37 cellular contexts compared by ENCODE assay signal in genomic region chr20:54366669-54367068, GRCh38.
"Had no signal": no experiment of that assay in that cellular context is flagged by ENCODE, and none has a peak within 500 bp of the region (broad histone marks: within the 10 kb centered on the region; RNA-seq: fewer than 3 reads in every experiment).

No MANE protein-coding gene starts in this region.

- H3K27me3 ChIP-seq: adrenal gland, ascending aorta, body of pancreas, brain microvascular endothelial cell, breast epithelium, cardiac muscle cell had no signal

- H3K4me1 Mint-ChIP-seq: activated naive CD4-positive, alpha-beta T cell treated with anti-CD3 and anti-CD28 coated beads, Interleukin-2, amount 10 ng/mL, durations not matched to agents 7 days and 5 days; activated naive CD4-positive, alpha-beta T cell treated with anti-CD3 and anti-CD28 coated beads, Interleukin-2, amount 50 U/mL, for 24 hours; activated naive CD8-positive, alpha-beta T cell treated with anti-CD3 and anti-CD28 coated beads, Interleukin-2, amount 10 ng/mL, durations not matched to agents 7 days and 5 days; activated T-helper 17 cell treated with anti-CD3 and anti-CD28 coated beads, Interleukin-2, amount 50 U/mL, for 72 hours; central memory CD8-positive, alpha-beta T cell had no signal

- H3K27me3 Mint-ChIP-seq: activated naive CD4-positive, alpha-beta T cell treated with anti-CD3 and anti-CD28 coated beads, Interleukin-2, amount 10 ng/mL, durations not matched to agents 7 days and 5 days; central memory CD8-positive, alpha-beta T cell had no signal

- H3K27ac Mint-ChIP-seq: activated naive CD4-positive, alpha-beta T cell treated with anti-CD3 and anti-CD28 coated beads for 36 hours; activated naive CD4-positive, alpha-beta T cell treated with anti-CD3 and anti-CD28 coated beads, Interleukin-2, amount 10 ng/mL, durations not matched to agents 7 days and 5 days; activated naive CD4-positive, alpha-beta T cell treated with anti-CD3 and anti-CD28 coated beads, Interleukin-2, amount 50 U/mL, for 24 hours; activated naive CD4-positive, alpha-beta T cell treated with anti-CD3 and anti-CD28 coated beads, Interleukin-2, amount 50 U/mL, for 72 hours; activated naive CD8-positive, alpha-beta T cell; activated naive CD8-positive, alpha-beta T cell treated with anti-CD3 and anti-CD28 coated beads for 36 hours; activated naive CD8-positive, alpha-beta T cell treated with anti-CD3 and anti-CD28 coated beads, Interleukin-2, amount 10 ng/mL, durations not matched to agents 7 days and 5 days; activated naive CD8-positive, alpha-beta T cell treated with anti-CD3 and anti-CD28 coated beads, Interleukin-2, amount 50 U/mL, for 24 hours; activated T-cell treated with anti-CD3 and anti-CD28 coated beads, Interleukin-2, amount 50 U/mL, for 72 hours; activated T-helper 1 cell treated with anti-CD3 and anti-CD28 coated beads, Interleukin-12 subunit alpha, Interleukin-12 subunit beta, Interleukin-2, Interleukin-4 antibody, amounts not matched to agents 30 ng/mL and 10 ng/mL and 1 ng/mL, durations not matched to agents 14 hours and 24 hours and 36 hours; activated T-helper 17 cell treated with anti-CD3 and anti-CD28 coated beads, Interleukin-2, amount 50 U/mL, for 72 hours; activated T-helper 2 cell treated with anti-CD3 and anti-CD28 coated beads, Interferon-gamma antibody, Interleukin-2, Interleukin-4, amounts not matched to agents 10 μg/mL and 5 μg/mL and 100 μg/mL, durations not matched to agents 14 hours and 24 hours and 36 hours; brain had no signal

- H3K9me3 Mint-ChIP-seq: activated naive CD4-positive, alpha-beta T cell treated with anti-CD3 and anti-CD28 coated beads for 36 hours; activated naive CD4-positive, alpha-beta T cell treated with anti-CD3 and anti-CD28 coated beads, Interleukin-2, amount 10 ng/mL, durations not matched to agents 7 days and 5 days; activated naive CD4-positive, alpha-beta T cell treated with anti-CD3 and anti-CD28 coated beads, Interleukin-2, amount 50 U/mL, for 24 hours; activated naive CD4-positive, alpha-beta T cell treated with anti-CD3 and anti-CD28 coated beads, Interleukin-2, amount 50 U/mL, for 72 hours; activated naive CD8-positive, alpha-beta T cell treated with anti-CD3 and anti-CD28 coated beads for 36 hours; activated naive CD8-positive, alpha-beta T cell treated with anti-CD3 and anti-CD28 coated beads, Interleukin-2, amount 10 ng/mL, durations not matched to agents 7 days and 5 days; activated naive CD8-positive, alpha-beta T cell treated with anti-CD3 and anti-CD28 coated beads, Interleukin-2, amount 50 U/mL, for 24 hours; activated T-cell treated with anti-CD3 and anti-CD28 coated beads, Interleukin-2, amount 50 U/mL, for 4 hours; activated T-cell treated with anti-CD3 and anti-CD28 coated beads, Interleukin-2, amount 50 U/mL, for 72 hours; activated T-helper 17 cell treated with anti-CD3 and anti-CD28 coated beads, Interleukin-2, amount 50 U/mL, for 72 hours; activated T-helper 2 cell treated with anti-CD3 and anti-CD28 coated beads, Interferon-gamma antibody, Interleukin-2, Interleukin-4, amounts not matched to agents 10 μg/mL and 5 μg/mL and 100 μg/mL, durations not matched to agents 14 hours and 24 hours and 36 hours; central memory CD8-positive, alpha-beta T cell had no signal

- FAIRE-seq: bronchial epithelial cell had no signal

- ATAC-seq: activated naive CD8-positive, alpha-beta T cell treated with anti-CD3 and anti-CD28 coated beads, Interleukin-2, amount 50 U/mL, for 24 hours; activated T-cell treated with anti-CD3 and anti-CD28 coated beads, Interleukin-2, amount 50 U/mL, for 4 hours; activated T-cell treated with anti-CD3 and anti-CD28 coated beads, Interleukin-2, amount 50 U/mL, for 72 hours; activated T-helper 17 cell treated with anti-CD3 and anti-CD28 coated beads, Interleukin-2, amount 50 U/mL, for 72 hours; body of pancreas had no signal

- H3K4me3 Mint-ChIP-seq: activated naive CD4-positive, alpha-beta T cell treated with anti-CD3 and anti-CD28 coated beads for 36 hours; activated naive CD4-positive, alpha-beta T cell treated with anti-CD3 and anti-CD28 coated beads, Interleukin-2, amount 10 ng/mL, durations not matched to agents 7 days and 5 days; activated naive CD4-positive, alpha-beta T cell treated with anti-CD3 and anti-CD28 coated beads, Interleukin-2, amount 50 U/mL, for 24 hours; activated naive CD8-positive, alpha-beta T cell; activated naive CD8-positive, alpha-beta T cell treated with anti-CD3 and anti-CD28 coated beads for 36 hours; activated naive CD8-positive, alpha-beta T cell treated with anti-CD3 and anti-CD28 coated beads, Interleukin-2, amount 10 ng/mL, durations not matched to agents 7 days and 5 days; activated naive CD8-positive, alpha-beta T cell treated with anti-CD3 and anti-CD28 coated beads, Interleukin-2, amount 50 U/mL, for 24 hours; activated T-cell treated with anti-CD3 and anti-CD28 coated beads, Interleukin-2, amount 50 U/mL, for 4 hours; activated T-cell treated with anti-CD3 and anti-CD28 coated beads, Interleukin-2, amount 50 U/mL, for 72 hours; activated T-helper 1 cell treated with anti-CD3 and anti-CD28 coated beads, Interleukin-12 subunit alpha, Interleukin-12 subunit beta, Interleukin-2, Interleukin-4 antibody, amounts not matched to agents 30 ng/mL and 10 ng/mL and 1 ng/mL, durations not matched to agents 14 hours and 24 hours and 36 hours; activated T-helper 17 cell treated with anti-CD3 and anti-CD28 coated beads, Interleukin-2, amount 50 U/mL, for 72 hours; brain; central memory CD8-positive, alpha-beta T cell had no signal

- H3K36me3 Mint-ChIP-seq: activated naive CD4-positive, alpha-beta T cell treated with anti-CD3 and anti-CD28 coated beads, Interleukin-2, amount 10 ng/mL, durations not matched to agents 7 days and 5 days; activated naive CD4-positive, alpha-beta T cell treated with anti-CD3 and anti-CD28 coated beads, Interleukin-2, amount 50 U/mL, for 24 hours; activated naive CD8-positive, alpha-beta T cell; activated naive CD8-positive, alpha-beta T cell treated with anti-CD3 and anti-CD28 coated beads for 36 hours; activated naive CD8-positive, alpha-beta T cell treated with anti-CD3 and anti-CD28 coated beads, Interleukin-2, amount 10 ng/mL, durations not matched to agents 7 days and 5 days; brain had no signal

- H3K4me1 ChIP-seq: adrenal gland, ascending aorta, body of pancreas, breast epithelium had no signal

- H3K36me3 ChIP-seq: adrenal gland, ascending aorta, brain microvascular endothelial cell, breast epithelium, cardiac muscle cell had no signal

- DNase-seq: activated effector memory CD4-positive, alpha-beta T cell treated with anti-CD3 and anti-CD28 coated beads, Interleukin-2, amount 50 U/mL, for 16 hours; activated effector memory CD4-positive, alpha-beta T cell treated with Interleukin-2 at 50 U/mL for 16 hours; activated gamma-delta T cell; activated gamma-delta T cell treated with Interleukin-2 at 50 U/mL for 16 hours; activated naive CD4-positive, alpha-beta T cell; activated naive CD4-positive, alpha-beta T cell treated with anti-CD3 and anti-CD28 coated beads for 36 hours; activated naive CD4-positive, alpha-beta T cell treated with anti-CD3 and anti-CD28 coated beads, Interleukin-2, amount 10 ng/mL, durations not matched to agents 7 days and 5 days; activated naive CD4-positive, alpha-beta T cell treated with anti-CD3 and anti-CD28 coated beads, Interleukin-2, amount 50 U/mL, for 16 hours; activated naive CD4-positive, alpha-beta T cell treated with Interleukin-2 at 50 U/mL for 16 hours; activated naive CD8-positive, alpha-beta T cell treated with anti-CD3 and anti-CD28 coated beads for 36 hours; activated naive CD8-positive, alpha-beta T cell treated with anti-CD3 and anti-CD28 coated beads, Interleukin-2, amount 10 ng/mL, durations not matched to agents 7 days and 5 days; activated naive CD8-positive, alpha-beta T cell treated with anti-CD3 and anti-CD28 coated beads, Interleukin-2, amount 50 U/mL, for 24 hours; activated T-cell treated with anti-CD3 and anti-CD28 coated beads, Interleukin-2, amount 50 U/mL, for 4 hours; activated T-cell treated with anti-CD3 and anti-CD28 coated beads, Interleukin-2, amount 50 U/mL, for 48 hours; activated T-cell treated with anti-CD3 and anti-CD28 coated beads, Interleukin-2, amount 50 U/mL, for 72 hours; adrenal gland; amniotic stem cell; amygdala; anterior cingulate cortex; aorta; body of pancreas; brain microvascular endothelial cell; caudate nucleus; central memory CD4-positive, alpha-beta T cell; cerebellar nuclear complex had no signal

- H3K27ac ChIP-seq: adrenal gland, ascending aorta, body of pancreas, brain microvascular endothelial cell, breast epithelium, cardiac muscle cell had no signal

- H3K4me3 ChIP-seq: adrenal gland, ascending aorta, body of pancreas, breast epithelium, cardiac muscle cell had no signal
